8 cellular contexts compared by ENCODE assay signal in the genomic region with DNA sequence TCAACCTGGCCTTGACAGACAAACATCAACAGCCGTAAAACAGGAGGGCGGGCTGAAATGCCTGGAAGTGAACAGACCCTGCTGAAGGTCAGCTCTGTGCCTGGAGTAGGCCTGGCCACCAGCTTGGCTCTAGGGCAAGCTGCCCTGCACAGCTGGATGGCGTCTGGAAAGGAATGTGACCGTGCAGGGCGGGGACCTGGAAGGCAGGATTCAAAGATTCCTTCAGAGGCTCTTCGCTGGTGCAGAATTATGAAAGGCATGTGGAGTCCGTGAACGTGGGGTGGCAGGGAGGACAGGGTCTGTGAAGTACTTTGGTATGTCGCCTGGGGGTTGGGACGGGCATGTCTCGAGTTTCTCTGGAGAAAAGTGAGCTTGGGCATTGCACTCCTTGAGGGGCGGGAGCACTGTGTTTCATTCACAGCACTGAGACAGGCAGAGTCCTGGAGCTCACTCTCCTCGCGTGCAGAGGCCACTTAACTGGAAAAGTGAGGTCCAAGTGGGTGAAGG. TPM values are rescaled to one million over a fixed set of nuclear protein-coding genes. Genes with fewer than 3 reads are reported as not detected.
DNase-seq lines count a peak whose midpoint lies in the region; ATAC-seq and TF ChIP-seq lines count a peak whose summit lies in the region.

No MANE protein-coding gene starts in this region.

- DNase-seq in GM23248 = peak; percentile 79
- peak; percentile 45 for DNase-seq in fibroblast of peridontal ligament (ENCODE audit: extremely low read depth)
- DNase-seq in psoas muscle = peak; percentile 49 to 74
- DNase-seq in stimulated activated CD8-positive, alpha-beta memory T cell treated with anti-CD3 and anti-CD28 coated beads, Interleukin-4, amount 100 ng/mL, for 48 hours = no peak
- no peak for DNase-seq in A172 (ENCODE audit: low spot score)
- DNase-seq in NCI-H1930 (lab: John Stamatoyannopoulos, UW) = no peak

- no peaks in the 10 kb centered on the region for H3K27me3 ChIP-seq in GM23248 (replicated peaks; ENCODE audit: insufficient read depth)
- no peaks in the 10 kb centered on the region for H3K27me3 ChIP-seq in SU-DHL-6 (ENCODE audit: low read length)
- H3K27me3 ChIP-seq in psoas muscle (ENCODE audit: insufficient read depth in 3 of 3, low read length in 2 of 3) = no peaks in the 10 kb centered on the region

- H3K9ac ChIP-seq in GM23248 (peak overlapping the region; percentile 90), SU-DHL-6 (ENCODE audit: low read length) (peak overlapping the region; percentile 91)

- peaks cover 16% of the 10 kb centered on the region for H3K4me1 ChIP-seq in GM23248 (ENCODE audit: insufficient read depth)
- H3K4me1 ChIP-seq in psoas muscle = peaks cover 59% of the 10 kb centered on the region

- TF ChIP-seq CTCF in SU-DHL-6 (IDR thresholded peaks at IDR 0.05; ENCODE audit: insufficient read depth, low read length, poor library complexity, severe bottlenecking) (no peak), psoas muscle (IDR thresholded peaks at IDR 0.05) (no peak)

- H3K79me2 ChIP-seq in GM23248 (ENCODE audit: insufficient read depth) (peaks cover 64% of the 10 kb centered on the region), SU-DHL-6 (ENCODE audit: insufficient read depth, low read length) (peaks cover 61% of the 10 kb centered on the region)

- intact Hi-C loops in psoas muscle (cut with DNase I) = loop anchor here (2.0 kb wide), 2 partner anchors 14 to 18 kb away; no protein-coding TSS in a partner anchor

- H2AFZ ChIP-seq in GM23248 = no peak overlapping the region
- no peak overlapping the region for H2AFZ ChIP-seq in SU-DHL-6 (ENCODE audit: low read depth, low read length, severe bottlenecking)

- H3K9me3 ChIP-seq in GM23248 (ENCODE audit: low read depth) (no peaks in the 10 kb centered on the region), SU-DHL-6 (ENCODE audit: insufficient read depth, low read length) (no peaks in the 10 kb centered on the region), psoas muscle (no peaks in the 10 kb centered on the region)

- in situ Hi-C loops in GM23248 (cut with MboI) = no loop called here

- no peaks in the 10 kb centered on the region for H3K9me2 ChIP-seq in GM23248 (ENCODE audit: insufficient read depth)
- no peaks in the 10 kb centered on the region for H3K9me2 ChIP-seq in SU-DHL-6 (replicated peaks; ENCODE audit: insufficient read depth, low read length)

- peaks cover 20% of the 10 kb centered on the region for H3F3A ChIP-seq in GM23248 (ENCODE audit: insufficient read depth)
- H3F3A ChIP-seq in SU-DHL-6 (ENCODE audit: insufficient read depth) = peaks cover 32% of the 10 kb centered on the region

- H3K36me3 ChIP-seq in GM23248 (ENCODE audit: low read depth) (peaks cover 19% of the 10 kb centered on the region), SU-DHL-6 (ENCODE audit: low read length) (no peaks in the 10 kb centered on the region), psoas muscle (ENCODE audit: insufficient read depth in 1 of 2, low read depth in 1 of 2) (peaks cover 0 to 27% of the 10 kb centered on the region in 2 donors)

- peak overlapping the region; percentile 96 for H3K4me3 ChIP-seq in GM23248
- peak overlapping the region; percentile 90 for H3K4me3 ChIP-seq in SU-DHL-6 (ENCODE audit: insufficient read depth, low read length, poor library complexity, severe bottlenecking)
- peak overlapping the region; percentile 99 for H3K4me3 ChIP-seq in psoas muscle

- ATAC-seq in psoas muscle = peak; percentile 17 to 52 (median 48)
- no peak for ATAC-seq in GM19328 (IDR thresholded peaks at IDR 0.05; ENCODE audit: unreplicated experiment)

- H4K20me1 ChIP-seq in GM23248 (ENCODE audit: insufficient read depth) = 0 out of 2 replicates have a peak, but pooled peaks cover 9% of the 10 kb centered on the region
- H4K20me1 ChIP-seq in SU-DHL-6 (ENCODE audit: low read depth, low read length) = no peaks in the 10 kb centered on the region; the same call in 1 of the 2 replicates

- peak overlapping the region; percentile 99 for H3K4me2 ChIP-seq in GM23248 (ENCODE audit: unreplicated experiment)
- peak overlapping the region; percentile 77 for H3K4me2 ChIP-seq in SU-DHL-6 (ENCODE audit: low read depth, low read length, poor library complexity, severe bottlenecking)

- H3K27ac ChIP-seq in GM23248 (peak overlapping the region; percentile 66), SU-DHL-6 (ENCODE audit: low read depth, low read length) (peak overlapping the region; percentile 82), psoas muscle (peak overlapping the region; percentile 97)

- WGBS in GM23248 (ENCODE audit: low coverage in 1 of 2, low lambda C conversion rate in 2 of 2, missing lambda C conversion rate in 2 of 2), 2 experiments = 2% methylated on average over 14 of the region's 14 CpGs
- 3 to 6% (median 4%) methylated on average over 14 of the region's 14 CpGs for WGBS in psoas muscle, 3 donors

RNA-seq across cellular contexts. Expression of a gene that starts 1.5 kb away (rescaled TPM):
- 90.2 and 124 TPM in 2 replicates for total RNA-seq in GM23248 (2014; rRNA removed; shearing (Covaris generic))
- polyA plus RNA-seq in GM23248 (2016; fragmentation: Nextera tagmentation; extraction: Ambion mirVana) (55.2 and 56.3 TPM in 2 replicates), psoas muscle (100 to 1,000 TPM in 1 of 3 donors, 10 to 100 TPM in 2; 23.5 to 174 (median 30.9) TPM)
- total RNA-seq in psoas muscle = 10 to 100 TPM; 34.7 to 71.0 (median 61.1) TPM
- 81.4 and 117 TPM in 2 replicates for total RNA-seq in A172 (2014; rRNA removed; shearing (Covaris generic))

RNA-seq across cellular contexts. Expression of a gene that starts 32.4 kb away (rescaled TPM):
- not detected in 2 replicates for total RNA-seq in GM23248 (2014; rRNA removed; shearing (Covaris generic))
- polyA plus RNA-seq in GM23248 (2016; fragmentation: Nextera tagmentation; extraction: Ambion mirVana) (not detected in 2 replicates), psoas muscle (under 1 TPM; 0.04 to 0.06 (median 0.05) TPM)
- total RNA-seq in psoas muscle = 1 to 10 TPM in 1 of 4 donors, under 1 TPM in 2, not detected in 1; 0.05 to 2.2 (median 0.08) TPM
- total RNA-seq in A172 (2014; rRNA removed; shearing (Covaris generic)) = 3.7 and 4.1 TPM in 2 replicates

RNA-seq across cellular contexts. Expression of a gene that starts 40.1 kb away (rescaled TPM):
- 12.4 and 18.9 TPM in 2 replicates for total RNA-seq in GM23248 (2014; rRNA removed; shearing (Covaris generic))
- polyA plus RNA-seq in GM23248 (2016; fragmentation: Nextera tagmentation; extraction: Ambion mirVana) = 6.3 and 6.8 TPM in 2 replicates
- total RNA-seq in psoas muscle = 10 to 100 TPM; 19.5 to 21.6 (median 20.6) TPM
- polyA plus RNA-seq in psoas muscle = 10 to 100 TPM; 11.0 to 17.9 (median 15.4) TPM
- total RNA-seq in A172 (2014; rRNA removed; shearing (Covaris generic)) = 10.7 and 15.1 TPM in 2 replicates

RNA-seq across cellular contexts. Expression of a gene that starts 47.6 kb away (rescaled TPM):
- total RNA-seq in GM23248 (2014; rRNA removed; shearing (Covaris generic)) = 23.9 and 27.3 TPM in 2 replicates
- polyA plus RNA-seq in GM23248 (2016; fragmentation: Nextera tagmentation; extraction: Ambion mirVana) (16.4 and 19.4 TPM in 2 replicates), psoas muscle (10 to 100 TPM; 14.9 to 36.1 (median 16.8) TPM)
- 10 to 100 TPM; 13.2 to 21.9 (median 18.1) TPM for total RNA-seq in psoas muscle
- total RNA-seq in A172 (2014; rRNA removed; shearing (Covaris generic)) = 18.4 and 19.6 TPM in 2 replicates

RNA-seq across cellular contexts. Expression of a gene that starts 58.8 kb away (rescaled TPM):
- not detected in 2 replicates for total RNA-seq in GM23248 (2014; rRNA removed; shearing (Covaris generic))
- not detected in 2 replicates for polyA plus RNA-seq in GM23248 (2016; fragmentation: Nextera tagmentation; extraction: Ambion mirVana)
- total RNA-seq in psoas muscle = not detected
- polyA plus RNA-seq in psoas muscle = not detected
- not detected in 2 replicates for total RNA-seq in A172 (2014; rRNA removed; shearing (Covaris generic))

Comparison
In these comparisons a context has a peak if more than half of its experiments do, and no peak if none do; other contexts are left out.
1. DNase-seq: peak in GM23248 (single experiment), fibroblast of peridontal ligament (single experiment) and psoas muscle (2 of 2); none in stimulated activated CD8-positive, alpha-beta memory T cell treated with anti-CD3 and anti-CD28 coated beads, Interleukin-4, amount 100 ng/mL, for 48 hours (single experiment), A172 (single experiment) and NCI-H1930 (0 of 2).
2. Peak in every context shown above with its lines, with median percentiles within 50 percentile points of each other: H3K27ac ChIP-seq and H3K4me3 ChIP-seq.